In the genomic region with DNA sequence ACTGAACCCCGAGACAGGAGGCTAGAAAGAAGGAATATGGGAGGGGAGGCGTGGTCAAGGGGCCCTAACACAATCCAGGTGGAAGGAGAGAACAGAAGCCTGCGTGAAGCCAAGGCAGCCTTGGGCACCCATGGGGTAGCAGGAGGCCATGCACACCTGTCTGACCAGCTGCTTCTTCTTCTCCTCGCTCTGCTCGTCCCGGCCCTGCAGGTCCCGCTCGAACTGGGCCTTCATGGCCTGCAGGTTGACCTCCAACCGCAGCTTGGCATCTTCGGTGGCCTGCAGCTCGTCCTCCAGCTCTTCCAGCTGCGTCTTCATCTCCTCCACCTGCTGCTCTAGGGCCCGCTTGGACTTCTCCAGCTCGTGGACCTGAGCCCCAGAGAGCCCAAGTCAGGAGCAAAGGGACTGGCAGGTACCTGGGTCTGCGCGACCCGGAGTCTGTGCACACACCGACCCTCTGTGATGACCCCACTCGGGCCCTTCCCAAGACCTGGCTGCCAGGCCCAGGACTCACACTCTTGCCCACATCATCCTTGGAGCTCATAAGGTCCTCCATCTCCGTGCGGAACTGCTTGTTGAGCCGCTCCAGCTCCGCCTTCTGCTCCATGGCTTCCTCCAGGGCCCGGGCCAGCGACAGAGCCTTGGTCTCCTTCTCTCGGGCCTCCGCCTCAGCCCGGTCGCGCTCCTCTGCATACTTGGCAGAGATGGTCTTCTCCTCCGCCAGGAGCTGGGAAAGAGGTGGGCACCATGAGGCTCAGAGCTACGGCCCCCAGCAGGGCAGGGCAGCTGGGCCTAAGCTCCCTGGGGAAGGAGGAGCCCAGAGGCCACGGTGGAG, we compare ENCODE assay signal across 18 cellular contexts. TPM values are rescaled to one million over a fixed set of nuclear protein-coding genes. Genes with fewer than 3 reads are reported as not detected.
DNase-seq lines count a peak whose midpoint lies in the region; ATAC-seq and TF ChIP-seq lines count a peak whose summit lies in the region.
"Had no signal": no experiment of that assay in that cellular context is flagged by ENCODE, and none has a peak within 500 bp of the region (broad histone marks: within the 10 kb centered on the region; RNA-seq: fewer than 3 reads in every experiment).

No MANE protein-coding gene starts in this region.

- WGBS in mammary epithelial cell (ENCODE audit: low coverage, missing lambda C conversion rate): 90% methylated on average over 23 of the region's 33 CpGs

- peaks cover 89% of the 10 kb centered on the region for H3K36me3 Mint-ChIP-seq in activated CD4-positive, alpha-beta memory T cell treated with anti-CD3 and anti-CD28 coated beads, Interleukin-2, amount 10 ng/mL, durations not matched to agents 7 days and 5 days (ENCODE audit: low read depth)
- peaks cover 77% of the 10 kb centered on the region for H3K36me3 Mint-ChIP-seq in activated CD4-positive, alpha-beta memory T cell treated with anti-CD3 and anti-CD28 coated beads for 36 hours
- peaks cover 48% of the 10 kb centered on the region for H3K36me3 Mint-ChIP-seq in osteocyte (ENCODE audit: unreplicated experiment)

- CTCF ChIA-PET in activated CD4-positive, alpha-beta memory T cell treated with anti-CD3 and anti-CD28 coated beads, Interleukin-2, amount 10 ng/mL, durations not matched to agents 7 days and 5 days (lab: Charles Lee): interaction anchor here (0.6 to 1.5 kb wide), 6 partner anchors 11 to 167 kb away, joined by 3 to 8 read pairs (median 3); no protein-coding TSS in a partner anchor
- CTCF ChIA-PET in activated CD4-positive, alpha-beta memory T cell treated with anti-CD3 and anti-CD28 coated beads for 36 hours (lab: Charles Lee): interaction anchor here (0.7 to 5.9 kb wide), 5 partner anchors 8 to 198 kb away, joined by 3 to 57 read pairs (median 5); no protein-coding TSS in a partner anchor
- CTCF ChIA-PET in mammary epithelial cell (lab: Charles Lee; ENCODE audit: low non-redundant PET): no interaction called here

- TSS peak; percentile 84 for BruUV-seq in mammary epithelial cell (replicated peaks; lab: Mats Ljungman, UMichigan)

- H3K79me2 ChIP-seq in mammary epithelial cell (ENCODE audit: insufficient read depth, low read length): peaks cover 77% of the 10 kb centered on the region

- no peaks in the 10 kb centered on the region for H3K27me3 Mint-ChIP-seq in activated CD4-positive, alpha-beta memory T cell treated with anti-CD3 and anti-CD28 coated beads, Interleukin-2, amount 10 ng/mL, durations not matched to agents 7 days and 5 days
- H3K27me3 Mint-ChIP-seq in activated CD4-positive, alpha-beta memory T cell treated with anti-CD3 and anti-CD28 coated beads for 36 hours: no peaks in the 10 kb centered on the region
- no peaks in the 10 kb centered on the region for H3K27me3 Mint-ChIP-seq in osteocyte (ENCODE audit: unreplicated experiment)

- DNase-seq in activated CD4-positive, alpha-beta memory T cell treated with anti-CD3 and anti-CD28 coated beads, Interleukin-2, amount 10 ng/mL, durations not matched to agents 7 days and 5 days: no peak
- no peak for DNase-seq in activated CD4-positive, alpha-beta memory T cell treated with anti-CD3 and anti-CD28 coated beads for 36 hours
- no peak for DNase-seq in mammary epithelial cell
- no peak for DNase-seq in osteocyte (ENCODE audit: extremely low spot score, unreplicated experiment)
- DNase-seq in C1 segment of cervical spinal cord (lab: John Stamatoyannopoulos, UW): no peak
- DNase-seq in NCI-H748 (lab: John Stamatoyannopoulos, UW; ENCODE audit: unreplicated experiment): no peak
- DNase-seq: brain microvascular endothelial cell; effector memory CD4-positive, alpha-beta T cell; glutamatergic neuron; KBM-7; NCI-H526 treated with DMSO at 0.1 percent for 48 hours; SIG-M5 had no signal

- no peaks in the 10 kb centered on the region for H3K4me1 ChIP-seq in mammary epithelial cell (ENCODE audit: insufficient read depth, low read length)

- H3K4me1 Mint-ChIP-seq in activated CD4-positive, alpha-beta memory T cell treated with anti-CD3 and anti-CD28 coated beads, Interleukin-2, amount 10 ng/mL, durations not matched to agents 7 days and 5 days: peaks cover 66% of the 10 kb centered on the region
- H3K4me1 Mint-ChIP-seq in activated CD4-positive, alpha-beta memory T cell treated with anti-CD3 and anti-CD28 coated beads for 36 hours (ENCODE audit: low read depth): peaks cover 32% of the 10 kb centered on the region
- peaks cover 7% of the 10 kb centered on the region for H3K4me1 Mint-ChIP-seq in osteocyte (ENCODE audit: unreplicated experiment)
- H3K4me1 Mint-ChIP-seq: neural crest cell had no signal

- no peaks in the 10 kb centered on the region for H3K9me3 Mint-ChIP-seq in activated CD4-positive, alpha-beta memory T cell treated with anti-CD3 and anti-CD28 coated beads, Interleukin-2, amount 10 ng/mL, durations not matched to agents 7 days and 5 days
- no peaks in the 10 kb centered on the region for H3K9me3 Mint-ChIP-seq in activated CD4-positive, alpha-beta memory T cell treated with anti-CD3 and anti-CD28 coated beads for 36 hours
- no peaks in the 10 kb centered on the region for H3K9me3 Mint-ChIP-seq in osteocyte (ENCODE audit: unreplicated experiment)
- H3K9me3 Mint-ChIP-seq: activated T-helper 1 cell treated with anti-CD3 and anti-CD28 coated beads, Interleukin-12 subunit alpha, Interleukin-12 subunit beta, Interleukin-2, Interleukin-4 antibody, amounts not matched to agents 30 ng/mL and 10 ng/mL and 1 ng/mL, durations not matched to agents 14 hours and 24 hours and 36 hours; neural crest cell had no signal

- no peaks in the 10 kb centered on the region for H4K20me1 ChIP-seq in mammary epithelial cell (ENCODE audit: insufficient read depth, low read length)

- TF ChIP-seq CTCF in mammary epithelial cell (conservative IDR thresholded peaks at IDR 0.05 in 1 of 2, IDR thresholded peaks at IDR 0.05 in 1 of 2; ENCODE audit: extremely low read depth in 1 of 2, insufficient read depth in 1 of 2, low read depth in 1 of 2, low read length in 2 of 2): no peak
- no peak for TF ChIP-seq CTCF in osteocyte (IDR thresholded peaks at IDR 0.05)

- no peaks in the 10 kb centered on the region for H3K27me3 ChIP-seq in mammary epithelial cell (ENCODE audit: insufficient read depth, low read length)
- H3K27me3 ChIP-seq: brain microvascular endothelial cell, upper lobe of left lung had no signal

- H2AFZ ChIP-seq in mammary epithelial cell (ENCODE audit: low read depth, low read length): no peak overlapping the region

- intact Hi-C loops in activated CD4-positive, alpha-beta memory T cell treated with anti-CD3 and anti-CD28 coated beads for 36 hours (cut with micrococcal nuclease): no loop called here
- intact Hi-C loops in mammary epithelial cell (cut with micrococcal nuclease): no loop called here

- dilution Hi-C loops in mammary epithelial cell (cut with HindIII; ENCODE audit: low sequenced_read_pairs): no loop called here

- peaks cover 69% of the 10 kb centered on the region for H3K36me3 ChIP-seq in mammary epithelial cell (ENCODE audit: insufficient read depth, low read length)

- TF ChIP-seq POLR2A in GM18505 (IDR thresholded peaks at IDR 0.05; ENCODE audit: borderline replicate concordance, extremely low read depth, insufficient read depth, insufficient read length): peak; percentile 33

- H3K4me2 ChIP-seq in mammary epithelial cell (ENCODE audit: insufficient read depth, low read depth, low read length): no peak overlapping the region

- in situ Hi-C loops in mammary epithelial cell (cut with MboI; ENCODE audit: low sequenced_read_pairs in 2 of 2): no loop called here

- peak overlapping the region; percentile 13 for H3K4me3 Mint-ChIP-seq in activated CD4-positive, alpha-beta memory T cell treated with anti-CD3 and anti-CD28 coated beads, Interleukin-2, amount 10 ng/mL, durations not matched to agents 7 days and 5 days
- no peak overlapping the region for H3K4me3 Mint-ChIP-seq in activated CD4-positive, alpha-beta memory T cell treated with anti-CD3 and anti-CD28 coated beads for 36 hours
- no peak overlapping the region for H3K4me3 Mint-ChIP-seq in osteocyte (ENCODE audit: unreplicated experiment)
- H3K4me3 Mint-ChIP-seq: neural crest cell had no signal

- no peak overlapping the region for H3K27ac ChIP-seq in mammary epithelial cell (ENCODE audit: insufficient read depth, low read depth, low read length)
- H3K27ac ChIP-seq: brain microvascular endothelial cell had no signal

- H3K27ac Mint-ChIP-seq in activated CD4-positive, alpha-beta memory T cell treated with anti-CD3 and anti-CD28 coated beads, Interleukin-2, amount 10 ng/mL, durations not matched to agents 7 days and 5 days: peak overlapping the region; percentile 71
- no peak overlapping the region for H3K27ac Mint-ChIP-seq in activated CD4-positive, alpha-beta memory T cell treated with anti-CD3 and anti-CD28 coated beads for 36 hours
- peak overlapping the region; percentile 59 for H3K27ac Mint-ChIP-seq in osteocyte (ENCODE audit: unreplicated experiment)

- ATAC-seq in GM18505 (IDR thresholded peaks at IDR 0.05; ENCODE audit: unreplicated experiment) (no peak), GM18519 (IDR thresholded peaks at IDR 0.05; ENCODE audit: low FRiP score, unreplicated experiment) (no peak)

- no peak overlapping the region for H3K4me3 ChIP-seq in mammary epithelial cell (replicated peaks in 1 of 3; ENCODE audit: insufficient read depth in 1 of 3, low read depth in 2 of 3, low read length in 3 of 3)
- H3K4me3 ChIP-seq: skin epidermis, upper lobe of left lung had no signal

- no peaks in the 10 kb centered on the region for H3K9me3 ChIP-seq in mammary epithelial cell (replicated peaks; ENCODE audit: insufficient read depth, low read length)
- H3K9me3 ChIP-seq: upper lobe of left lung had no signal

- POLR2A ChIA-PET in activated CD4-positive, alpha-beta memory T cell treated with anti-CD3 and anti-CD28 coated beads, Interleukin-2, amount 10 ng/mL, durations not matched to agents 7 days and 5 days (lab: Charles Lee): interaction anchor here (0.7 to 3.7 kb wide), 8 partner anchors 9 to 48 kb away, joined by 3 to 21 read pairs (median 3); no protein-coding TSS in a partner anchor
- POLR2A ChIA-PET in activated CD4-positive, alpha-beta memory T cell treated with anti-CD3 and anti-CD28 coated beads for 36 hours (lab: Charles Lee): interaction anchor here (1.2 kb wide), 1 partner anchor 11 kb away, joined by 5 read pairs; no protein-coding TSS in a partner anchor

- no peak overlapping the region for H3K9ac ChIP-seq in mammary epithelial cell (ENCODE audit: insufficient read depth, low read length)

RNA-seq across cellular contexts. Expression of a gene that starts 35.9 kb away (rescaled TPM):
- 10 to 100 TPM; 63.0 to 64.0 TPM for total RNA-seq in activated CD4-positive, alpha-beta memory T cell treated with anti-CD3 and anti-CD28 coated beads, Interleukin-2, amount 10 ng/mL, durations not matched to agents 7 days and 5 days
- total RNA-seq in activated CD4-positive, alpha-beta memory T cell treated with anti-CD3 and anti-CD28 coated beads for 36 hours: 10 to 100 TPM; 44.7 to 46.3 TPM
- 1 to 10 TPM in 1 of 2 donors, under 1 TPM in 1; 0.26 to 1.2 TPM for total RNA-seq in mammary epithelial cell
- 0.34 TPM for polyA plus RNA-seq in mammary epithelial cell
- not detected for polyA minus RNA-seq in mammary epithelial cell
- 16.2 and 19.5 TPM in 2 replicates for total RNA-seq in osteocyte
- total RNA-seq: neural crest cell had no signal

RNA-seq across cellular contexts. Expression of a gene that starts 49.5 kb away (rescaled TPM):
- 10 to 100 TPM; 82.3 to 83.0 TPM for total RNA-seq in activated CD4-positive, alpha-beta memory T cell treated with anti-CD3 and anti-CD28 coated beads, Interleukin-2, amount 10 ng/mL, durations not matched to agents 7 days and 5 days
- total RNA-seq in activated CD4-positive, alpha-beta memory T cell treated with anti-CD3 and anti-CD28 coated beads for 36 hours: 10 to 100 TPM; 76.4 to 82.9 TPM
- total RNA-seq in mammary epithelial cell (10 to 100 TPM; 16.8 to 24.3 TPM), osteocyte (53.5 and 59.9 TPM in 2 replicates)
- 9.5 TPM for polyA plus RNA-seq in mammary epithelial cell
- 36.0 TPM for polyA minus RNA-seq in mammary epithelial cell
